20 cellular contexts compared by ENCODE assay signal in the genomic region with DNA sequence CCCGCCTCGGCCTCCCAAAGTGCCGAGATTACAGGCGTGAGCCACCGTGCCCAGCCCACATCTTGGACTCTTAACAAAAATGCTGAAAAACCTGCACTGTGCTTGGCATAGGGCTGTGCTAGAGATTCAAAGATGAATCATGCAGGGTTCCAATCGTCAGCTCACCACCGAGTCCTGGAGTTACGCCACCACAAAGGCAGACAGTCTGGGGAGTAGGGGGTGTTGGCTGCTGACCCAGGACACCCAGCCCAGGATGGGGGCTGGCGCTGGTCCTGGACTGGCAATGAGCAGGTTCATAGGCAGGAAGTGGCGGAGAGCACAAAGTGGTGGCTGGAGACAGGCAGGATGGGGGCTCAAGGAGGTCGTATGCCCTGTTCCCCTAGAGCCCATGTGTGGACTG. TPM values are rescaled to one million over a fixed set of nuclear protein-coding genes. Genes with fewer than 3 reads are reported as not detected.
DNase-seq lines count a peak whose midpoint lies in the region; ATAC-seq, FAIRE-seq and TF ChIP-seq lines count a peak whose summit lies in the region.
"Had no signal": no experiment of that assay in that cellular context is flagged by ENCODE, and none has a peak within 500 bp of the region (broad histone marks: within the 10 kb centered on the region; RNA-seq: fewer than 3 reads in every experiment).

No MANE protein-coding gene starts in this region.

- TF ChIP-seq POLR2A in ovary (IDR thresholded peaks at IDR 0.05): no peak

- peak; percentile 63 for DNase-seq in AG10803 (ENCODE audit: low read depth)
- peak; percentile 68 for DNase-seq in NCI-H226
- peak; percentile 84 for DNase-seq in bronchial epithelial cell (ENCODE audit: low read depth)
- peak; percentile 62 for DNase-seq in iris pigment epithelial cell (ENCODE audit: low read depth)
- DNase-seq in left lobe of liver (ENCODE audit: low spot score): no peak
- DNase-seq in ovary: no peak
- DNase-seq: activated CD4-positive, alpha-beta T cell treated with anti-CD3 and anti-CD28 coated beads, Interleukin-2, amount 50 U/mL, for 1 hour; activated naive CD8-positive, alpha-beta T cell treated with anti-CD3 and anti-CD28 coated beads for 36 hours; activated T-cell treated with anti-CD3 and anti-CD28 coated beads, Interleukin-2, amount 50 U/mL, for 4 hours; Calu3; small intestine; T1000 had no signal

- H3K9me3 ChIP-seq in ovary: no peaks in the 10 kb centered on the region

- H3K9me3 Mint-ChIP-seq in activated T-helper 17 cell treated with anti-CD3 and anti-CD28 coated beads, Interleukin-2, amount 50 U/mL, for 72 hours: no peaks in the 10 kb centered on the region
- H3K9me3 Mint-ChIP-seq: activated naive CD8-positive, alpha-beta T cell treated with anti-CD3 and anti-CD28 coated beads for 36 hours; activated T-cell treated with anti-CD3 and anti-CD28 coated beads, Interleukin-2, amount 50 U/mL, for 4 hours; stimulated activated memory B cell treated with anti-CD40 and anti-IgM and Interleukin-4, amounts not matched to agents 10 μg/mL and 1 μg/mL and 100 μg/mL, for 72 hours had no signal

- TF ChIP-seq EP300 in ovary (IDR thresholded peaks at IDR 0.05): no peak

- peaks cover 6% of the 10 kb centered on the region for H3K4me1 Mint-ChIP-seq in activated T-helper 17 cell treated with anti-CD3 and anti-CD28 coated beads, Interleukin-2, amount 50 U/mL, for 72 hours

- H3K27me3 ChIP-seq in bronchial epithelial cell (ENCODE audit: control insufficient read depth, insufficient read depth, low read length) (no peaks in the 10 kb centered on the region), ovary (no peaks in the 10 kb centered on the region)

- H3K27me3 Mint-ChIP-seq in activated T-helper 17 cell treated with anti-CD3 and anti-CD28 coated beads, Interleukin-2, amount 50 U/mL, for 72 hours: no peaks in the 10 kb centered on the region
- H3K27me3 Mint-ChIP-seq: activated naive CD8-positive, alpha-beta T cell treated with anti-CD3 and anti-CD28 coated beads for 36 hours had no signal

- FAIRE-seq in bronchial epithelial cell (lab: Jason Lieb, UNC): peak; percentile 89
- FAIRE-seq: colon, small intestine had no signal

- H3K4me3 ChIP-seq in AG10803 (ENCODE audit: low read length) (no peak overlapping the region), bronchial epithelial cell (ENCODE audit: low read depth, low read length) (no peak overlapping the region), ovary (no peak overlapping the region)

- no peak for TF ChIP-seq CTCF in AG10803 (conservative IDR thresholded peaks at IDR 0.05; ENCODE audit: low read length)
- no peak for TF ChIP-seq CTCF in bronchial epithelial cell (IDR thresholded peaks at IDR 0.05; ENCODE audit: insufficient read depth, low read length, severe bottlenecking)
- no peak for TF ChIP-seq CTCF in ovary (IDR thresholded peaks at IDR 0.05)

- H3K27ac ChIP-seq in ovary: no peak overlapping the region

- intact Hi-C loops in ovary (cut with DNase I): loop anchor here in 2 of 4 donors (5.0 to 10.0 kb wide), 3 partner anchors 130 to 268 kb away; a partner anchor contains a TSS

- H3K4me1 ChIP-seq in ovary (ENCODE audit: insufficient read depth): no peaks in the 10 kb centered on the region

- H3K27ac Mint-ChIP-seq in activated T-helper 17 cell treated with anti-CD3 and anti-CD28 coated beads, Interleukin-2, amount 50 U/mL, for 72 hours: no peak overlapping the region
- H3K27ac Mint-ChIP-seq: activated naive CD8-positive, alpha-beta T cell treated with anti-CD3 and anti-CD28 coated beads for 36 hours; stimulated activated memory B cell treated with anti-CD40 and anti-IgM and Interleukin-4, amounts not matched to agents 10 μg/mL and 1 μg/mL and 100 μg/mL, for 72 hours had no signal

- WGBS in ovary, 3 donors: 78 to 82% (median 78%) methylated on average over 11 of the region's 11 CpGs

- H3K36me3 ChIP-seq in bronchial epithelial cell (ENCODE audit: control insufficient read depth, insufficient read depth, low read length): peaks cover 63% of the 10 kb centered on the region
- H3K36me3 ChIP-seq in ovary: no peaks in the 10 kb centered on the region

- no peaks in the 10 kb centered on the region for H3K36me3 Mint-ChIP-seq in activated T-helper 17 cell treated with anti-CD3 and anti-CD28 coated beads, Interleukin-2, amount 50 U/mL, for 72 hours (ENCODE audit: low read depth)
- H3K36me3 Mint-ChIP-seq: activated naive CD8-positive, alpha-beta T cell treated with anti-CD3 and anti-CD28 coated beads for 36 hours; stimulated activated memory B cell treated with anti-CD40 and anti-IgM and Interleukin-4, amounts not matched to agents 10 μg/mL and 1 μg/mL and 100 μg/mL, for 72 hours had no signal

- no peak overlapping the region for H3K4me3 Mint-ChIP-seq in activated T-helper 17 cell treated with anti-CD3 and anti-CD28 coated beads, Interleukin-2, amount 50 U/mL, for 72 hours
- H3K4me3 Mint-ChIP-seq: activated naive CD8-positive, alpha-beta T cell treated with anti-CD3 and anti-CD28 coated beads for 36 hours; activated T-cell treated with anti-CD3 and anti-CD28 coated beads, Interleukin-2, amount 50 U/mL, for 4 hours; stimulated activated memory B cell treated with anti-CD40 and anti-IgM and Interleukin-4, amounts not matched to agents 10 μg/mL and 1 μg/mL and 100 μg/mL, for 72 hours had no signal

- no peak for ATAC-seq in activated T-helper 17 cell treated with anti-CD3 and anti-CD28 coated beads, Interleukin-2, amount 50 U/mL, for 72 hours (replicated peaks)
- ATAC-seq in left lobe of liver (no peak), HG03108 (IDR thresholded peaks at IDR 0.05; ENCODE audit: unreplicated experiment) (no peak)
- ATAC-seq: activated T-cell treated with anti-CD3 and anti-CD28 coated beads, Interleukin-2, amount 50 U/mL, for 4 hours; HCT116; stimulated activated memory B cell treated with anti-CD40 and anti-IgM and Interleukin-4, amounts not matched to agents 10 μg/mL and 1 μg/mL and 100 μg/mL, for 72 hours had no signal

RNA-seq across cellular contexts. Expression of a gene that starts 16.0 kb away (rescaled TPM):
- total RNA-seq in bronchial epithelial cell: 1.1 and 1.8 TPM in 2 replicates
- total RNA-seq in activated T-helper 17 cell treated with anti-CD3 and anti-CD28 coated beads, Interleukin-2, amount 50 U/mL, for 72 hours: 10 to 100 TPM; 17.5 to 20.3 TPM
- 0.63 TPM for total RNA-seq in left lobe of liver
- 1 to 10 TPM; 1.0 to 8.1 (median 4.5) TPM for total RNA-seq in ovary
- 1 to 10 TPM; 5.3 to 5.9 TPM for polyA plus RNA-seq in ovary

RNA-seq across cellular contexts. Expression of a gene that starts 17.6 kb away (rescaled TPM):
- 9.2 and 30.6 TPM in 2 replicates for total RNA-seq in bronchial epithelial cell
- total RNA-seq in activated T-helper 17 cell treated with anti-CD3 and anti-CD28 coated beads, Interleukin-2, amount 50 U/mL, for 72 hours: 1 to 10 TPM in 1 of 2 donors, under 1 TPM in 1; 0.77 to 1.3 TPM
- 3.9 TPM for total RNA-seq in left lobe of liver
- 10 to 100 TPM in 2 of 7 donors, 1 to 10 TPM in 5; 2.2 to 17.1 (median 6.6) TPM for total RNA-seq in ovary
- polyA plus RNA-seq in ovary: 1 to 10 TPM in 1 of 2 donors, under 1 TPM in 1; 0.90 to 1.3 TPM

RNA-seq across cellular contexts. Expression of a gene that starts 39.8 kb away (rescaled TPM):
- total RNA-seq in bronchial epithelial cell: 0.26 TPM in 1 of 2 replicates, not detected in the other
- not detected for total RNA-seq in activated T-helper 17 cell treated with anti-CD3 and anti-CD28 coated beads, Interleukin-2, amount 50 U/mL, for 72 hours
- not detected for total RNA-seq in left lobe of liver
- total RNA-seq in ovary: under 1 TPM in 1 of 7 donors, not detected in 6; 0.38 TPM
- polyA plus RNA-seq in ovary: not detected
- total RNA-seq: A673; activated naive CD8-positive, alpha-beta T cell treated with anti-CD3 and anti-CD28 coated beads for 36 hours; activated T-cell treated with anti-CD3 and anti-CD28 coated beads, Interleukin-2, amount 50 U/mL, for 4 hours; Calu3; epithelial cell of proximal tubule; urinary bladder had no signal

RNA-seq across cellular contexts. Expression of a gene that starts 53.2 kb away (rescaled TPM):
- total RNA-seq in bronchial epithelial cell: 521 and 572 TPM in 2 replicates
- 100 to 1,000 TPM; 116 to 168 TPM for total RNA-seq in activated T-helper 17 cell treated with anti-CD3 and anti-CD28 coated beads, Interleukin-2, amount 50 U/mL, for 72 hours
- 80.0 TPM for total RNA-seq in left lobe of liver
- 100 to 1,000 TPM in 6 of 7 donors, 10 to 100 TPM in 1; 83.7 to 317 (median 119) TPM for total RNA-seq in ovary
- polyA plus RNA-seq in ovary: 100 to 1,000 TPM in 1 of 2 donors, 10 to 100 TPM in 1; 97.5 to 206 TPM

Comparison
In these comparisons a context has a peak if more than half of its experiments do, and no peak if none do; other contexts are left out.
1. DNase-seq: peak in AG10803 (single experiment), NCI-H226 (single experiment), bronchial epithelial cell (single experiment) and iris pigment epithelial cell (single experiment); none in left lobe of liver (single experiment) and ovary (0 of 5).